Comparison of ENCODE assay signal across 11 cellular contexts in genomic region chr2:239322414-239323086, GRCh38.
DNase-seq lines count a peak whose midpoint lies in the region; ATAC-seq, FAIRE-seq and TF ChIP-seq lines count a peak whose summit lies in the region.
"Had no signal": no experiment of that assay in that cellular context is flagged by ENCODE, and none has a peak within 500 bp of the region (broad histone marks: within the 10 kb centered on the region; RNA-seq: fewer than 3 reads in every experiment).

No MANE protein-coding gene starts in this region.

- intact Hi-C loops in CD4-positive, alpha-beta T cell (cut with DNase I, micrococcal nuclease): no loop called here
- intact Hi-C loops in adrenal gland (cut with DNase I): no loop called here

- H3K27ac ChIP-seq in CD4-positive, alpha-beta T cell (ENCODE audit: low read depth, low read length): peak overlapping the region; percentile 65
- peak overlapping the region in 1 of 5 donors; percentile 54 for H3K27ac ChIP-seq in adrenal gland
- peak overlapping the region; percentile 83 for H3K27ac ChIP-seq in muscle layer of colon (ENCODE audit: low read depth, low read length)
- H3K27ac ChIP-seq: VCaP had no signal

- no peak for FAIRE-seq in HTR-8/SVneo (lab: Jason Lieb, UNC)

- no peaks in the 10 kb centered on the region for H3K9me2 ChIP-seq in Loucy (replicated peaks; ENCODE audit: low read depth, low read length)

- DNase-seq in CD4-positive, alpha-beta T cell: peak in 3 of 10 experiments; percentile 25 to 53 (median 52)
- DNase-seq in adrenal gland (peak; percentile 41 to 72 (median 57)), HTR-8/SVneo (ENCODE audit: insufficient read length, low spot score) (no peak), WTC11 (ENCODE audit: low spot score) (no peak), NCI-H1417 (lab: John Stamatoyannopoulos, UW) (no peak)
- DNase-seq: naive B cell, NCI-H1694 had no signal

- no peaks in the 10 kb centered on the region for H3K27me3 Mint-ChIP-seq in CD4-positive, alpha-beta T cell
- no peaks in the 10 kb centered on the region for H3K27me3 Mint-ChIP-seq in WTC11 (ENCODE audit: low read depth)
- H3K27me3 Mint-ChIP-seq: naive B cell had no signal

- H3K9ac ChIP-seq in Loucy (ENCODE audit: low read depth, low read length, poor library complexity, severe bottlenecking) (peak overlapping the region; percentile 23), muscle layer of colon (ENCODE audit: low read length) (no peak overlapping the region)

- H3K27me3 ChIP-seq in CD4-positive, alpha-beta T cell (ENCODE audit: control insufficient read depth, insufficient read depth, low read length): no peaks in the 10 kb centered on the region
- H3K27me3 ChIP-seq in Loucy (ENCODE audit: insufficient read depth, low read length, poor library complexity, severe bottlenecking) (no peaks in the 10 kb centered on the region), adrenal gland (no peaks in the 10 kb centered on the region), muscle layer of colon (ENCODE audit: control insufficient read depth in 1 of 2, insufficient read depth in 2 of 2, low read length in 2 of 2) (no peaks in the 10 kb centered on the region)

- H3K27ac Mint-ChIP-seq in CD4-positive, alpha-beta T cell: peak overlapping the region; percentile 97
- no peak overlapping the region for H3K27ac Mint-ChIP-seq in WTC11

- no peak for TF ChIP-seq CTCF in CD4-positive, alpha-beta T cell (IDR thresholded peaks at IDR 0.05)
- TF ChIP-seq CTCF in Loucy (conservative IDR thresholded peaks at IDR 0.05; ENCODE audit: low read length) (no peak), adrenal gland (IDR thresholded peaks at IDR 0.05) (no peak), WTC11 (IDR thresholded peaks at IDR 0.05) (no peak)

- 42 to 59% (median 49%) methylated on average over 5 to 14 of the region's 14 CpGs for whole genome bisulfite sequencing in adrenal gland, 4 donors

- H3K36me3 Mint-ChIP-seq in CD4-positive, alpha-beta T cell (ENCODE audit: low read depth): no peaks in the 10 kb centered on the region
- H3K36me3 Mint-ChIP-seq in WTC11: peaks cover 9% of the 10 kb centered on the region

- peak overlapping the region; percentile 44 for H3K4me2 ChIP-seq in Loucy (ENCODE audit: low read depth, low read length, poor library complexity, severe bottlenecking)

- no peaks in the 10 kb centered on the region for H3K9me3 Mint-ChIP-seq in CD4-positive, alpha-beta T cell
- no peaks in the 10 kb centered on the region for H3K9me3 Mint-ChIP-seq in WTC11

- no peaks in the 10 kb centered on the region for H3K36me3 ChIP-seq in Loucy (ENCODE audit: insufficient read depth, low read length)
- no peaks in the 10 kb centered on the region for H3K36me3 ChIP-seq in adrenal gland (replicated peaks in 1 of 2)
- no peaks in the 10 kb centered on the region for H3K36me3 ChIP-seq in muscle layer of colon (ENCODE audit: insufficient read depth, low read length)

- H3K9me3 ChIP-seq in CD4-positive, alpha-beta T cell (ENCODE audit: control insufficient read depth, low read length): no peaks in the 10 kb centered on the region
- H3K9me3 ChIP-seq in Loucy (ENCODE audit: insufficient read depth, low read depth, low read length) (no peaks in the 10 kb centered on the region), adrenal gland (replicated peaks in 1 of 3) (no peaks in the 10 kb centered on the region), muscle layer of colon (ENCODE audit: low read length) (no peaks in the 10 kb centered on the region)

- peaks cover 80% of the 10 kb centered on the region for H3K4me1 Mint-ChIP-seq in CD4-positive, alpha-beta T cell (ENCODE audit: low read depth)
- peaks cover 25% of the 10 kb centered on the region for H3K4me1 Mint-ChIP-seq in WTC11

- POLR2A ChIA-PET in CD4-positive, alpha-beta T cell (lab: Charles Lee): interaction anchor here (0.7 to 5.2 kb wide), 16 partner anchors 9 to 101 kb away, joined by 3 to 32 read pairs (median 7); partner anchors contain the start of gene HDAC4
- POLR2A ChIA-PET in WTC11 (lab: Charles Lee): no interaction called here

- CTCF ChIA-PET in CD4-positive, alpha-beta T cell (lab: Charles Lee): interaction anchor here (1.0 to 2.0 kb wide), 5 partner anchors 23 to 55 kb away, joined by 3 to 20 read pairs (median 10); no protein-coding TSS in a partner anchor
- CTCF ChIA-PET in WTC11 (lab: Charles Lee): no interaction called here

- H4K20me1 ChIP-seq in Loucy (ENCODE audit: insufficient read depth, low read length, poor library complexity, severe bottlenecking): no peaks in the 10 kb centered on the region

- peak in 1 of 2 donors; percentile 16 for TF ChIP-seq POLR2A in adrenal gland (IDR thresholded peaks at IDR 0.05)

- peaks cover 65% of the 10 kb centered on the region for H3K4me1 ChIP-seq in Loucy (ENCODE audit: insufficient read depth, low read length, poor library complexity, severe bottlenecking)
- H3K4me1 ChIP-seq in adrenal gland (replicated peaks in 1 of 2): peaks cover 33 to 48% of the 10 kb centered on the region in 2 donors
- H3K4me1 ChIP-seq in muscle layer of colon (ENCODE audit: insufficient read depth, low read length): peaks cover 62% of the 10 kb centered on the region

- H2AFZ ChIP-seq in Loucy (ENCODE audit: low read length): no peak overlapping the region

- H3K4me3 Mint-ChIP-seq in CD4-positive, alpha-beta T cell: peak overlapping the region; percentile 62
- H3K4me3 Mint-ChIP-seq in WTC11: no peak overlapping the region

- H3K79me2 ChIP-seq in Loucy (ENCODE audit: insufficient read depth, low read length): peaks cover 50% of the 10 kb centered on the region

- ATAC-seq in CD4-positive, alpha-beta T cell (ENCODE audit: poor library complexity): peak; percentile 6
- ATAC-seq in WTC11 (no peak), GM18511 (IDR thresholded peaks at IDR 0.05; ENCODE audit: unreplicated experiment) (no peak)

- peaks cover 6% of the 10 kb centered on the region; the same call in 1 of the 2 replicates for H3F3A ChIP-seq in Loucy (ENCODE audit: low read depth)

- H3K4me3 ChIP-seq in Loucy (ENCODE audit: low read length, poor library complexity, severe bottlenecking): no peak overlapping the region
- H3K4me3 ChIP-seq in adrenal gland: no peak overlapping the region
- H3K4me3 ChIP-seq in muscle layer of colon (ENCODE audit: low read depth in 1 of 2, low read length in 2 of 2): no peak overlapping the region

TF ChIP-seq in WTC11, 78 proteins besides CTCF, POLR2A, EP300 and RAD21:
- no peak for TF ChIP-seq NFE2L1 (CRISPR knock-in tag; IDR thresholded peaks at IDR 0.05)
- no peak for TF ChIP-seq ZNF396 (CRISPR knock-in tag; IDR thresholded peaks at IDR 0.05; ENCODE audit: borderline replicate concordance)
- TF ChIP-seq FOXP1 (CRISPR knock-in tag; IDR thresholded peaks at IDR 0.05; ENCODE audit: borderline replicate concordance): no peak
- TF ChIP-seq ATF3 (CRISPR knock-in tag; conservative IDR thresholded peaks at IDR 0.05): no peak
- no peak for TF ChIP-seq CDX4 (CRISPR knock-in tag; IDR thresholded peaks at IDR 0.05; ENCODE audit: borderline replicate concordance)
- TF ChIP-seq MYBL2 (CRISPR knock-in tag; IDR thresholded peaks at IDR 0.05): no peak

Comparison
In these comparisons a context has a peak if more than half of its experiments do, and no peak if none do; other contexts are left out.
1. DNase-seq: peak in adrenal gland (7 of 7); none in HTR-8/SVneo (single experiment), WTC11 (single experiment) and NCI-H1417 (0 of 3).